ENCODE assay signal across 8 cellular contexts in genomic region chr19:16062789-16063188, GRCh38. TPM values are rescaled to one million over a fixed set of nuclear protein-coding genes. Genes with fewer than 3 reads are reported as not detected.
A peak's percentile ranks its signal among the peaks of the same experiment; 100 is the strongest.
DNase-seq lines count a peak whose midpoint lies in the region; ATAC-seq and TF ChIP-seq lines count a peak whose summit lies in the region.

No MANE protein-coding gene starts in this region.

- ATAC-seq in GM21526 (IDR thresholded peaks at IDR 0.05; ENCODE audit: low FRiP score, unreplicated experiment): no peak

- no peaks in the 10 kb centered on the region for H3K36me3 ChIP-seq in right atrium auricular region

- TF ChIP-seq CTCF in AG04450 (IDR thresholded peaks at IDR 0.05; ENCODE audit: low read depth, low read length): peak; percentile 93
- peak; percentile 67 to 80 for TF ChIP-seq CTCF in right atrium auricular region (IDR thresholded peaks at IDR 0.05)

- peaks cover 0 to 5% of the 10 kb centered on the region in 2 donors for H3K4me1 ChIP-seq in right atrium auricular region

- DNase-seq in AG04450 (ENCODE audit: low read depth, low spot score) (no peak), GM19238 (ENCODE audit: insufficient read length, low spot score) (peak; percentile 55), SK-MEL-5 (ENCODE audit: low read depth, low spot score) (peak; percentile 33), right atrium auricular region (ENCODE audit: low spot score) (no peak), NCI-H187 (lab: John Stamatoyannopoulos, UW) (no peak)
- peak; percentile 78 for DNase-seq in activated naive CD4-positive, alpha-beta T cell treated with Interleukin-2 at 50 U/mL for 16 hours
- peak; percentile 40 for DNase-seq in stimulated activated CD4-positive, alpha-beta T cell treated with anti-CD3 and anti-CD28 coated beads, Interleukin-2, amount 100 ng/mL, for 4 hours (ENCODE audit: low read depth)

- peaks cover 8% of the 10 kb centered on the region for H3K9me3 ChIP-seq in AG04450 (ENCODE audit: control insufficient read depth, insufficient read depth, low read length)
- H3K9me3 ChIP-seq in right atrium auricular region: peaks cover 0 to 11% of the 10 kb centered on the region in 2 donors

- H3K27me3 ChIP-seq in AG04450 (ENCODE audit: control insufficient read depth, insufficient read depth, low read length): no peaks in the 10 kb centered on the region
- no peaks in the 10 kb centered on the region for H3K27me3 ChIP-seq in right atrium auricular region

- CTCF ChIA-PET in AG04450 (lab: Charles Lee): interaction anchor here (0.6 to 7.2 kb wide), 16 partner anchors 10 to 135 kb away, joined by 3 to 51 read pairs (median 4); partner anchors contain the start of genes AP1M1, FAM32A and TPM4

- H3K27ac ChIP-seq in AG04450 (ENCODE audit: low read depth, low read length) (no peak overlapping the region), right atrium auricular region (no peak overlapping the region)

- no peak overlapping the region for H3K4me3 ChIP-seq in AG04450 (ENCODE audit: low read depth, low read length)
- H3K4me3 ChIP-seq in right atrium auricular region: no peak overlapping the region

- POLR2A ChIA-PET in AG04450 (lab: Yijun Ruan, JAX): no interaction called here

- in situ Hi-C loops in SK-MEL-5 (cut with HindIII; ENCODE audit: low pct_unique_long_range_greater_than_20kb, low sequenced_read_pairs): no loop called here

RNA-seq across cellular contexts. Expression of gene TPM4, which starts 13.5 kb away (rescaled TPM):
- 1,635 and 2,058 TPM in 2 replicates for polyA plus RNA-seq in AG04450 (2011; rRNA removed)
- polyA minus RNA-seq in AG04450 (2011; rRNA and poly(A)+ RNA removed): 838 and 1,049 TPM in 2 replicates
- 194 and 197 TPM in 2 replicates for total RNA-seq in SK-MEL-5 (2014; rRNA removed; shearing (Covaris generic))
- polyA plus RNA-seq in SK-MEL-5 (2015; cell fraction: cytosol; rRNA removed): 151 and 164 TPM in 2 replicates
- 57.3 and 61.3 TPM in 2 replicates for polyA plus RNA-seq in SK-MEL-5 (2015; cell fraction: nucleus; rRNA removed)
- total RNA-seq in right atrium auricular region: 100 to 1,000 TPM; 163 to 194 TPM

RNA-seq across cellular contexts. Expression of gene RAB8A, which starts 48.9 kb away (rescaled TPM):
- 107 and 109 TPM in 2 replicates for polyA plus RNA-seq in AG04450 (2011; rRNA removed)
- 149 and 157 TPM in 2 replicates for polyA minus RNA-seq in AG04450 (2011; rRNA and poly(A)+ RNA removed)
- 26.7 and 28.4 TPM in 2 replicates for total RNA-seq in SK-MEL-5 (2014; rRNA removed; shearing (Covaris generic))
- 35.7 and 41.4 TPM in 2 replicates for polyA plus RNA-seq in SK-MEL-5 (2015; cell fraction: cytosol; rRNA removed)
- 13.9 and 16.4 TPM in 2 replicates for polyA plus RNA-seq in SK-MEL-5 (2015; cell fraction: nucleus; rRNA removed)
- 10 to 100 TPM; 14.2 to 29.9 TPM for total RNA-seq in right atrium auricular region

Comparison
In these comparisons a context has a peak if more than half of its experiments do, and no peak if none do; other contexts are left out.
1. DNase-seq: peak in GM19238 (single experiment), SK-MEL-5 (single experiment), activated naive CD4-positive, alpha-beta T cell treated with Interleukin-2 at 50 U/mL for 16 hours (single experiment) and stimulated activated CD4-positive, alpha-beta T cell treated with anti-CD3 and anti-CD28 coated beads, Interleukin-2, amount 100 ng/mL, for 4 hours (single experiment); none in AG04450 (single experiment), right atrium auricular region (single experiment) and NCI-H187 (0 of 2).